In genomic region chr18:6873352-6873751, GRCh38 we compare ENCODE assay signal across 20 cellular contexts.
DNase-seq lines count a peak whose midpoint lies in the region; ATAC-seq and TF ChIP-seq lines count a peak whose summit lies in the region.
"Had no signal": no experiment of that assay in that cellular context is flagged by ENCODE, and none has a peak within 500 bp of the region (broad histone marks: within the 10 kb centered on the region; RNA-seq: fewer than 3 reads in every experiment).

No MANE protein-coding gene starts in this region.

- no peak overlapping the region for H3K4me3 ChIP-seq in HEK293 (ENCODE audit: low read depth, low read length)
- H3K4me3 ChIP-seq in ectodermal cell (ENCODE audit: insufficient read depth, low read depth, low read length) = no peak overlapping the region
- no peak overlapping the region for H3K4me3 ChIP-seq in neural progenitor cell
- no peak overlapping the region for H3K4me3 ChIP-seq in CD8-positive, alpha-beta memory T cell (ENCODE audit: low read length)
- H3K4me3 ChIP-seq: BLaER1 had no signal

- no peaks in the 10 kb centered on the region for H3K9me3 ChIP-seq in HEK293 (ENCODE audit: control insufficient read depth, insufficient read depth, low read depth, low read length)
- H3K9me3 ChIP-seq in ectodermal cell (ENCODE audit: control insufficient read depth, low read length) = no peaks in the 10 kb centered on the region
- no peaks in the 10 kb centered on the region for H3K9me3 ChIP-seq in neural progenitor cell (ENCODE audit: low read depth)
- no peaks in the 10 kb centered on the region for H3K9me3 ChIP-seq in CD8-positive, alpha-beta memory T cell (ENCODE audit: low read length)
- H3K9me3 ChIP-seq: BE2C, BLaER1, Caco-2 had no signal

- no peaks in the 10 kb centered on the region for H3K9me3 Mint-ChIP-seq in endothelial cell (ENCODE audit: unreplicated experiment)
- H3K9me3 Mint-ChIP-seq in neural progenitor cell = no peaks in the 10 kb centered on the region
- H3K9me3 Mint-ChIP-seq in CD8-positive, alpha-beta memory T cell = peaks cover 0 to 4% (median 0%) of the 10 kb centered on the region in 5 donors
- H3K9me3 Mint-ChIP-seq: CD14-positive monocyte had no signal

- H3K36me3 ChIP-seq in HEK293 (ENCODE audit: control insufficient read depth in 2 of 2, insufficient read depth in 1 of 2, low read length in 2 of 2) = no peaks in the 10 kb centered on the region
- no peaks in the 10 kb centered on the region for H3K36me3 ChIP-seq in ectodermal cell (ENCODE audit: control insufficient read depth, insufficient read depth, low read length)
- no peaks in the 10 kb centered on the region for H3K36me3 ChIP-seq in neural progenitor cell
- H3K36me3 ChIP-seq in CD8-positive, alpha-beta memory T cell (ENCODE audit: insufficient read depth, low read length) = no peaks in the 10 kb centered on the region
- H3K36me3 ChIP-seq: BE2C, BLaER1 had no signal

- peaks cover 3% of the 10 kb centered on the region for H4K20me1 ChIP-seq in neural progenitor cell (ENCODE audit: low read depth)
- H4K20me1 ChIP-seq: BLaER1 had no signal

- H3K4me3 Mint-ChIP-seq in endothelial cell (ENCODE audit: unreplicated experiment) (peak overlapping the region; percentile 50), neural progenitor cell (no peak overlapping the region)
- H3K4me3 Mint-ChIP-seq in CD8-positive, alpha-beta memory T cell = no peak overlapping the region
- H3K4me3 Mint-ChIP-seq: CD14-positive monocyte; CD4-positive, alpha-beta memory T cell; CD4-positive, CD25-positive, alpha-beta regulatory T cell had no signal

- H3K9ac ChIP-seq in neural progenitor cell = no peak overlapping the region
- H3K9ac ChIP-seq: BLaER1 had no signal

- H3K79me2 ChIP-seq in neural progenitor cell (ENCODE audit: low read depth) = no peaks in the 10 kb centered on the region

- peaks cover 17% of the 10 kb centered on the region for H3F3A ChIP-seq in neural progenitor cell (ENCODE audit: low read depth)

- POLR2A ChIA-PET in HEK293 (lab: Yijun Ruan, JAX) = no interaction called here
- POLR2A ChIA-PET in CD8-positive, alpha-beta memory T cell (lab: Charles Lee) = no interaction called here

- H3K36me3 Mint-ChIP-seq in endothelial cell (ENCODE audit: low read depth, unreplicated experiment) (peaks cover 54% of the 10 kb centered on the region), neural progenitor cell (peaks cover 14% of the 10 kb centered on the region)
- H3K36me3 Mint-ChIP-seq in CD8-positive, alpha-beta memory T cell = no peaks in the 10 kb centered on the region
- H3K36me3 Mint-ChIP-seq: CD14-positive monocyte; CD4-positive, alpha-beta memory T cell; CD4-positive, CD25-positive, alpha-beta regulatory T cell had no signal

- H3K4me1 Mint-ChIP-seq in endothelial cell (ENCODE audit: unreplicated experiment) (no peaks in the 10 kb centered on the region), neural progenitor cell (no peaks in the 10 kb centered on the region)
- H3K4me1 Mint-ChIP-seq in CD8-positive, alpha-beta memory T cell = no peaks in the 10 kb centered on the region
- H3K4me1 Mint-ChIP-seq: CD14-positive monocyte; CD4-positive, alpha-beta memory T cell; CD4-positive, CD25-positive, alpha-beta regulatory T cell had no signal

- no peak for ATAC-seq in HG03097 (IDR thresholded peaks at IDR 0.05; ENCODE audit: low FRiP score, unreplicated experiment)

- no peak overlapping the region for H2AFZ ChIP-seq in neural progenitor cell (replicated peaks)

- H3K27me3 ChIP-seq in ectodermal cell (ENCODE audit: control insufficient read depth, insufficient read depth, low read length, poor library complexity, severe bottlenecking) (no peaks in the 10 kb centered on the region), neural progenitor cell (peaks cover 7% of the 10 kb centered on the region)
- no peaks in the 10 kb centered on the region for H3K27me3 ChIP-seq in CD8-positive, alpha-beta memory T cell (ENCODE audit: insufficient read depth, low read length, poor library complexity, severe bottlenecking)
- H3K27me3 ChIP-seq: BE2C, BLaER1 had no signal

- 42 to 45% methylated on average over 4 to 5 of the region's 5 CpGs for WGBS in ectodermal cell, 2 experiments

- DNase-seq in endothelial cell (ENCODE audit: low spot score) (no peak), neural progenitor cell (ENCODE audit: low spot score) (peak; percentile 52), NCI-H446 (lab: John Stamatoyannopoulos, UW) (no peak)
- DNase-seq in CD8-positive, alpha-beta memory T cell = no peak
- DNase-seq in activated CD4-positive, CD25-positive, alpha-beta regulatory T cell (lab: John Stamatoyannopoulos, UW) = no peak
- DNase-seq: 8988T; ACHN; BE2C; C1 segment of cervical spinal cord; Caco-2; Calu3; CD4-positive, alpha-beta memory T cell; CD4-positive, CD25-positive, alpha-beta regulatory T cell; DMS79 treated with DMSO at 0.1 percent for 48 hours; GF-D8 had no signal

- TF ChIP-seq CTCF in HEK293 (tag by site-specific recombination; IDR thresholded peaks at IDR 0.05) (no peak), endothelial cell (IDR thresholded peaks at IDR 0.05; ENCODE audit: unreplicated experiment) (no peak), neural progenitor cell (IDR thresholded peaks at IDR 0.05) (no peak)

- no peak overlapping the region for H3K27ac ChIP-seq in HEK293 (ENCODE audit: extremely low read depth, low read depth, low read length)
- peak overlapping the region; percentile 69 for H3K27ac ChIP-seq in ectodermal cell (ENCODE audit: insufficient read depth, low read depth, low read length, poor library complexity, severe bottlenecking)
- no peak overlapping the region for H3K27ac ChIP-seq in neural progenitor cell
- H3K27ac ChIP-seq in CD8-positive, alpha-beta memory T cell (ENCODE audit: low read depth, low read length) = no peak overlapping the region
- H3K27ac ChIP-seq: BLaER1 had no signal

- H3K27me3 Mint-ChIP-seq in endothelial cell (ENCODE audit: unreplicated experiment) (no peaks in the 10 kb centered on the region), neural progenitor cell (ENCODE audit: insufficient read depth, low read depth) (no peaks in the 10 kb centered on the region)
- no peaks in the 10 kb centered on the region for H3K27me3 Mint-ChIP-seq in CD8-positive, alpha-beta memory T cell
- H3K27me3 Mint-ChIP-seq: CD4-positive, CD25-positive, alpha-beta regulatory T cell had no signal

- H3K4me1 ChIP-seq in HEK293 (ENCODE audit: control insufficient read depth, insufficient read depth, low read length) (no peaks in the 10 kb centered on the region), ectodermal cell (ENCODE audit: control insufficient read depth, insufficient read depth, low read length) (peaks cover 8% of the 10 kb centered on the region), neural progenitor cell (peaks cover 13% of the 10 kb centered on the region)
- no peaks in the 10 kb centered on the region for H3K4me1 ChIP-seq in CD8-positive, alpha-beta memory T cell (ENCODE audit: insufficient read depth, low read length)
- H3K4me1 ChIP-seq: BE2C, BLaER1, Caco-2 had no signal

- H3K27ac Mint-ChIP-seq in endothelial cell (ENCODE audit: unreplicated experiment) (no peak overlapping the region), neural progenitor cell (no peak overlapping the region)
- no peak overlapping the region for H3K27ac Mint-ChIP-seq in CD8-positive, alpha-beta memory T cell
- H3K27ac Mint-ChIP-seq: CD14-positive monocyte; CD4-positive, alpha-beta memory T cell; CD4-positive, CD25-positive, alpha-beta regulatory T cell had no signal

- CTCF ChIA-PET in HEK293 (lab: Yijun Ruan, JAX) = no interaction called here
- CTCF ChIA-PET in CD8-positive, alpha-beta memory T cell (lab: Charles Lee) = no interaction called here

- H3K4me2 ChIP-seq in neural progenitor cell = peak overlapping the region; percentile 51
- H3K4me2 ChIP-seq: BLaER1 had no signal

TF ChIP-seq in HEK293, 187 proteins besides CTCF, POLR2A, EP300 and RAD21:
- TF ChIP-seq PRDM1 (tag by site-specific recombination; IDR thresholded peaks at IDR 0.05) = peak; percentile 21; the same call in 1 of the 2 replicates
- TF ChIP-seq, protein P1, sequence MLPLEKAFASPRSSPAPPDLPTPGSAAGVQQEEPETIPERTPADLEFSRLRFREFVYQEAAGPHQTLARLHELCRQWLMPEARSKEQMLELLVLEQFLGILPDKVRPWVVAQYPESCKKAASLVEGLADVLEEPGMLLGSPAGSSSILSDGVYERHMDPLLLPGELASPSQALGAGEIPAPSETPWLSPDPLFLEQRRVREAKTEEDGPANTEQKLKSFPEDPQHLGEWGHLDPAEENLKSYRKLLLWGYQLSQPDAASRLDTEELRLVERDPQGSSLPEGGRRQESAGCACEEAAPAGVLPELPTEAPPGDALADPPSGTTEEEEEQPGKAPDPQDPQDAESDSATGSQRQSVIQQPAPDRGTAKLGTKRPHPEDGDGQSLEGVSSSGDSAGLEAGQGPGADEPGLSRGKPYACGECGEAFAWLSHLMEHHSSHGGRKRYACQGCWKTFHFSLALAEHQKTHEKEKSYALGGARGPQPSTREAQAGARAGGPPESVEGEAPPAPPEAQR (tag by site-specific recombination; IDR thresholded peaks at IDR 0.05) = no peak
